3 cellular contexts compared by ENCODE assay signal in the genomic region with DNA sequence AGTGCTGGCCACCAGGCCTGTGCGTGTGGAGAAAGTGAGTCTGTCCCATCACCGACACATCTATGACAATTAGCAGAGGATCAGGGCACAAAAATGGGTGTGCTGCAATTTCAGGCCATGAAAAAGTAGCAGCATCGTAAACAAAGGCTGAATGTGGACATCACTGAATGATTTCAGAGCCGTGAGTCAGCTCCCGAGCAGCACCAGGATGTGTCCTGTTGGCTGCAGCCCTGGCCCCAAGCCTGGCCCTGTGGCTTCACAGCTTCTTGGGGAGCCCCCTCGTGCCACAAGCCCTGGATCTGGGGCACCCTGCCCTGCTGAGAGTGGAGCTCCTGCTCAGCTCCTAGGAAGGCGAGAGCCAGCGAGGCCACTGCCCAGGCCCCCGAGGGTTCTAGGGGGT. TPM values are rescaled to one million over a fixed set of nuclear protein-coding genes. Genes with fewer than 3 reads are reported as not detected.
"Had no signal": no experiment of that assay in that cellular context is flagged by ENCODE, and none has a peak within 500 bp of the region (broad histone marks: within the 10 kb centered on the region; RNA-seq: fewer than 3 reads in every experiment).

No MANE protein-coding gene starts in this region.

RNA-seq across cellular contexts. Expression of gene PRODH, which starts 20.5 kb away (rescaled TPM):
- total RNA-seq: lung microvascular endothelial cell, mononuclear cell had no signal
- polyA plus RNA-seq: immature natural killer cell had no signal
